In genomic region chr2:105822186-105822585, GRCh38 we compare ENCODE assay signal across 9 cellular contexts.
DNase-seq lines count a peak whose midpoint lies in the region; ATAC-seq and TF ChIP-seq lines count a peak whose summit lies in the region.
"Had no signal": no experiment of that assay in that cellular context is flagged by ENCODE, and none has a peak within 500 bp of the region (broad histone marks: within the 10 kb centered on the region; RNA-seq: fewer than 3 reads in every experiment).

No MANE protein-coding gene starts in this region.

- peak; percentile 93 for ATAC-seq in HG02852 (IDR thresholded peaks at IDR 0.05; ENCODE audit: unreplicated experiment)
- peak; percentile 51; the same call in 1 of the 2 replicates for ATAC-seq in WTC11
- ATAC-seq in stimulated activated naive CD8-positive, alpha-beta T cell treated with anti-CD3 and anti-CD28 coated beads, Interleukin-15, Interleukin-2, amounts not matched to agents 100 U/mL and 50 U/mL, for 24 hours, result peak; percentile 81
- ATAC-seq: HCT116 had no signal

- TF ChIP-seq CTCF in WTC11 (IDR thresholded peaks at IDR 0.05), result no peak

- CTCF ChIA-PET in activated CD4-positive, alpha-beta T cell treated with anti-CD3 and anti-CD28 coated beads, Interleukin-2, amount 10 ng/mL, durations not matched to agents 7 days and 5 days (lab: Charles Lee), result interaction anchor here (1.1 to 1.4 kb wide), 2 partner anchors 15 to 18 kb away, joined by 3 read pairs; no protein-coding TSS in a partner anchor
- CTCF ChIA-PET in WTC11 (lab: Charles Lee), result interaction anchor here (0.6 kb wide), 1 partner anchor 12 kb away, joined by 5 read pairs; no protein-coding TSS in a partner anchor

- peak overlapping the region; percentile 74 for H3K27ac Mint-ChIP-seq in activated CD4-positive, alpha-beta T cell treated with anti-CD3 and anti-CD28 coated beads, Interleukin-2, amount 10 ng/mL, durations not matched to agents 7 days and 5 days
- no peak overlapping the region; the same call in 1 of the 2 replicates for H3K27ac Mint-ChIP-seq in WTC11

- no peak overlapping the region for H3K4me3 Mint-ChIP-seq in activated CD4-positive, alpha-beta T cell treated with anti-CD3 and anti-CD28 coated beads, Interleukin-2, amount 10 ng/mL, durations not matched to agents 7 days and 5 days
- no peak overlapping the region for H3K4me3 Mint-ChIP-seq in WTC11

- H3K4me1 Mint-ChIP-seq in activated CD4-positive, alpha-beta T cell treated with anti-CD3 and anti-CD28 coated beads, Interleukin-2, amount 10 ng/mL, durations not matched to agents 7 days and 5 days, result peaks cover 70% of the 10 kb centered on the region
- peaks cover 21% of the 10 kb centered on the region for H3K4me1 Mint-ChIP-seq in WTC11

- H3K9me3 Mint-ChIP-seq in activated CD4-positive, alpha-beta T cell treated with anti-CD3 and anti-CD28 coated beads, Interleukin-2, amount 10 ng/mL, durations not matched to agents 7 days and 5 days, result peaks cover 5% of the 10 kb centered on the region
- H3K9me3 Mint-ChIP-seq in WTC11, result peaks cover 7% of the 10 kb centered on the region; the same call in 1 of the 2 replicates

- DNase-seq in activated CD4-positive, alpha-beta T cell treated with anti-CD3 and anti-CD28 coated beads, Interleukin-2, amount 10 ng/mL, durations not matched to agents 7 days and 5 days, result no peak
- no peak for DNase-seq in activated CD4-positive, alpha-beta T cell treated with anti-CD3 and anti-CD28 coated beads, Interleukin-2, amount 50 U/mL, for 48 hours
- DNase-seq in WTC11 (ENCODE audit: low spot score) (no peak), T1000 (lab: John Stamatoyannopoulos, UW) (no peak), AG20443 (ENCODE audit: low spot score) (no peak), SHP77 treated with DMSO at 0.1 percent for 48 hours (lab: John Stamatoyannopoulos, UW) (no peak)
- DNase-seq in stimulated activated naive CD8-positive, alpha-beta T cell treated with anti-CD3 and anti-CD28 coated beads, Interleukin-15, Interleukin-2, amounts not matched to agents 100 U/mL and 50 U/mL, for 24 hours, result peak; percentile 45

- POLR2A ChIA-PET in activated CD4-positive, alpha-beta T cell treated with anti-CD3 and anti-CD28 coated beads, Interleukin-2, amount 10 ng/mL, durations not matched to agents 7 days and 5 days (lab: Charles Lee), result interaction anchor here (0.5 to 0.7 kb wide), 3 partner anchors 23 to 51 kb away, joined by 4 to 6 read pairs (median 4); no protein-coding TSS in a partner anchor
- POLR2A ChIA-PET in WTC11 (lab: Charles Lee), result no interaction called here

- no peaks in the 10 kb centered on the region for H3K27me3 Mint-ChIP-seq in activated CD4-positive, alpha-beta T cell treated with anti-CD3 and anti-CD28 coated beads, Interleukin-2, amount 10 ng/mL, durations not matched to agents 7 days and 5 days
- H3K27me3 Mint-ChIP-seq in WTC11 (ENCODE audit: low read depth), result no peaks in the 10 kb centered on the region

- H3K36me3 Mint-ChIP-seq in activated CD4-positive, alpha-beta T cell treated with anti-CD3 and anti-CD28 coated beads, Interleukin-2, amount 10 ng/mL, durations not matched to agents 7 days and 5 days (ENCODE audit: low read depth), result peaks cover 63% of the 10 kb centered on the region
- peaks cover 22% of the 10 kb centered on the region for H3K36me3 Mint-ChIP-seq in WTC11

TF ChIP-seq in WTC11, 78 proteins besides CTCF, POLR2A, EP300 and RAD21:
- TF ChIP-seq, protein P1, sequence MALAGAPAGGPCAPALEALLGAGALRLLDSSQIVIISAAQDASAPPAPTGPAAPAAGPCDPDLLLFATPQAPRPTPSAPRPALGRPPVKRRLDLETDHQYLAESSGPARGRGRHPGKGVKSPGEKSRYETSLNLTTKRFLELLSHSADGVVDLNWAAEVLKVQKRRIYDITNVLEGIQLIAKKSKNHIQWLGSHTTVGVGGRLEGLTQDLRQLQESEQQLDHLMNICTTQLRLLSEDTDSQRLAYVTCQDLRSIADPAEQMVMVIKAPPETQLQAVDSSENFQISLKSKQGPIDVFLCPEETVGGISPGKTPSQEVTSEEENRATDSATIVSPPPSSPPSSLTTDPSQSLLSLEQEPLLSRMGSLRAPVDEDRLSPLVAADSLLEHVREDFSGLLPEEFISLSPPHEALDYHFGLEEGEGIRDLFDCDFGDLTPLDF (CRISPR knock-in tag; IDR thresholded peaks at IDR 0.05), result no peak
- TF ChIP-seq ZNF423 (CRISPR knock-in tag; IDR thresholded peaks at IDR 0.05) (no peak), SMAD4 (CRISPR knock-in tag; IDR thresholded peaks at IDR 0.05) (no peak), CREM (CRISPR knock-in tag; IDR thresholded peaks at IDR 0.05) (no peak), ZNF263 (CRISPR knock-in tag; IDR thresholded peaks at IDR 0.05; ENCODE audit: low read depth) (no peak), ZNF121 (CRISPR knock-in tag; IDR thresholded peaks at IDR 0.05) (no peak)
- TF ChIP-seq, protein P2, sequence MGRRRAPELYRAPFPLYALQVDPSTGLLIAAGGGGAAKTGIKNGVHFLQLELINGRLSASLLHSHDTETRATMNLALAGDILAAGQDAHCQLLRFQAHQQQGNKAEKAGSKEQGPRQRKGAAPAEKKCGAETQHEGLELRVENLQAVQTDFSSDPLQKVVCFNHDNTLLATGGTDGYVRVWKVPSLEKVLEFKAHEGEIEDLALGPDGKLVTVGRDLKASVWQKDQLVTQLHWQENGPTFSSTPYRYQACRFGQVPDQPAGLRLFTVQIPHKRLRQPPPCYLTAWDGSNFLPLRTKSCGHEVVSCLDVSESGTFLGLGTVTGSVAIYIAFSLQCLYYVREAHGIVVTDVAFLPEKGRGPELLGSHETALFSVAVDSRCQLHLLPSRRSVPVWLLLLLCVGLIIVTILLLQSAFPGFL (CRISPR knock-in tag; IDR thresholded peaks at IDR 0.05; ENCODE audit: borderline replicate concordance), result no peak
